In genomic region chr5:126591549-126591948, GRCh38 we compare ENCODE assay signal across 24 cellular contexts. TPM values are rescaled to one million over a fixed set of nuclear protein-coding genes. Genes with fewer than 3 reads are reported as not detected.
A peak's percentile ranks its signal among the peaks of the same experiment; 100 is the strongest.
DNase-seq lines count a peak whose midpoint lies in the region; ATAC-seq and TF ChIP-seq lines count a peak whose summit lies in the region.
"Had no signal": no experiment of that assay in that cellular context is flagged by ENCODE, and none has a peak within 500 bp of the region (broad histone marks: within the 10 kb centered on the region; RNA-seq: fewer than 3 reads in every experiment).

No MANE protein-coding gene starts in this region.

- H3K4me3 Mint-ChIP-seq in endodermal cell, result no peak overlapping the region
- H3K4me3 Mint-ChIP-seq: CD4-positive, alpha-beta memory T cell had no signal

- H3K36me3 ChIP-seq in H7 (replicated peaks; ENCODE audit: control insufficient read depth, insufficient read depth, low read length) (peaks cover 24% of the 10 kb centered on the region), HUES48 (ENCODE audit: control insufficient read depth, insufficient read depth, low read length) (peaks cover 62% of the 10 kb centered on the region), endodermal cell (ENCODE audit: control insufficient read depth, insufficient read depth, low read length) (peaks cover 53% of the 10 kb centered on the region), heart left ventricle (peaks cover 0 to 48% (median 28%) of the 10 kb centered on the region in 9 donors)

- DNase-seq in H7 (peak; percentile 77), endodermal cell (no peak), kidney tubule cell (ENCODE audit: low spot score) (peak; percentile 7), HEK293T (ENCODE audit: extremely low spot score) (no peak), heart left ventricle (no peak)
- DNase-seq: C1 segment of cervical spinal cord; CD4-positive, alpha-beta memory T cell; COR-L47; EL; GDM1; GOT3; HFFc6; IMR-90; KG1; MM.1S; NCI-H2029; NCI-H2227 treated with DMSO at 0.1 percent for 48 hours; NCI-H526 treated with DMSO at 0.1 percent for 48 hours; Right ventricle myocardium superior; RPMI8226 had no signal

- POLR2A ChIA-PET in HEK293T (lab: Yijun Ruan, JAX), result no interaction called here

- H3K9me3 ChIP-seq in HUES48 (ENCODE audit: control insufficient read depth, insufficient read depth, low read length), result no peaks in the 10 kb centered on the region; the same call in 1 of the 2 replicates
- peaks cover 30% of the 10 kb centered on the region for H3K9me3 ChIP-seq in endodermal cell (ENCODE audit: control insufficient read depth, low read length)
- no peaks in the 10 kb centered on the region for H3K9me3 ChIP-seq in heart left ventricle
- H3K9me3 ChIP-seq: SJSA1 had no signal

- peaks cover 28% of the 10 kb centered on the region for H3K9me3 Mint-ChIP-seq in endodermal cell
- H3K9me3 Mint-ChIP-seq: CD4-positive, alpha-beta memory T cell; HFFc6 had no signal

- H3K27ac Mint-ChIP-seq in endodermal cell, result no peak overlapping the region
- H3K27ac Mint-ChIP-seq: CD4-positive, alpha-beta memory T cell; HFFc6 had no signal

- H3K27me3 ChIP-seq in H7 (ENCODE audit: control insufficient read depth, insufficient read depth, low read length), result no peaks in the 10 kb centered on the region
- no peaks in the 10 kb centered on the region for H3K27me3 ChIP-seq in HUES48 (ENCODE audit: control insufficient read depth, insufficient read depth, low read length)
- H3K27me3 ChIP-seq in endodermal cell (ENCODE audit: control insufficient read depth, insufficient read depth, low read length, poor library complexity, severe bottlenecking), result no peaks in the 10 kb centered on the region
- H3K27me3 ChIP-seq in heart left ventricle, result no peaks in the 10 kb centered on the region
- H3K27me3 ChIP-seq: SJSA1 had no signal

- H3K4me1 ChIP-seq in HUES48 (ENCODE audit: control insufficient read depth, insufficient read depth, low read length) (peaks cover 12% of the 10 kb centered on the region), endodermal cell (ENCODE audit: control insufficient read depth, insufficient read depth, low read length) (no peaks in the 10 kb centered on the region), heart left ventricle (peaks cover 0 to 27% (median 12%) of the 10 kb centered on the region in 12 donors)

- 75% methylated on average over 1 of the region's 1 CpG; no CpG with 5 or more reads in 1 of the 2 experiments for WGBS in endodermal cell (ENCODE audit: insufficient coverage in 1 of 2, insufficient read length in 1 of 2), 2 experiments
- 88 to 100% (median 97%) methylated on average over 1 of the region's 1 CpG for WGBS in heart left ventricle, 4 donors

- H3K27me3 Mint-ChIP-seq in endodermal cell (ENCODE audit: insufficient read depth), result no peaks in the 10 kb centered on the region

- CTCF ChIA-PET in HEK293T (lab: Yijun Ruan, JAX), result interaction anchor here (1.1 kb wide), 1 partner anchor 10 kb away, joined by 3 read pairs; the partner anchor contains the start of gene PHAX

- H3K36me3 Mint-ChIP-seq in endodermal cell (ENCODE audit: low read depth), result peaks cover 61% of the 10 kb centered on the region
- H3K36me3 Mint-ChIP-seq: CD4-positive, alpha-beta memory T cell had no signal

- no peak for TF ChIP-seq POLR2A in heart left ventricle (IDR thresholded peaks at IDR 0.05)

- peaks cover 15% of the 10 kb centered on the region for H3K4me1 Mint-ChIP-seq in endodermal cell

- no peak for ATAC-seq in HG03196 (IDR thresholded peaks at IDR 0.05; ENCODE audit: unreplicated experiment)
- no peak for ATAC-seq in heart left ventricle
- ATAC-seq: GM12878 had no signal

- no peak for TF ChIP-seq CTCF in endodermal cell (conservative IDR thresholded peaks at IDR 0.05)
- TF ChIP-seq CTCF in heart left ventricle (IDR thresholded peaks at IDR 0.05), result no peak

- H3K27ac ChIP-seq in HUES48 (ENCODE audit: low read depth, low read length) (peak overlapping the region; percentile 39), endodermal cell (ENCODE audit: low read depth, low read length) (no peak overlapping the region), heart left ventricle (no peak overlapping the region)
- H3K27ac ChIP-seq: SJSA1 had no signal

- H3K4me3 ChIP-seq in H7 (ENCODE audit: insufficient read depth, low read depth, low read length) (no peak overlapping the region), HUES48 (ENCODE audit: low read depth, low read length) (no peak overlapping the region), endodermal cell (ENCODE audit: low read length) (peak overlapping the region; percentile 34), heart left ventricle (no peak overlapping the region)
- H3K4me3 ChIP-seq: GM12878, SJSA1 had no signal

- intact Hi-C loops in heart left ventricle (cut with DNase I), result no loop called here

- H3K9ac ChIP-seq in HUES48 (ENCODE audit: low read depth, low read length) (no peak overlapping the region), endodermal cell (ENCODE audit: extremely low read depth, low read length, poor library complexity, severe bottlenecking) (no peak overlapping the region)

TF ChIP-seq in HEK293T, 16 proteins besides CTCF, POLR2A, EP300 and RAD21:
- TF ChIP-seq CTBP1 (IDR thresholded peaks at IDR 0.05; ENCODE audit: borderline replicate concordance), result no peak
- no peak for TF ChIP-seq FOXM1 (IDR thresholded peaks at IDR 0.05; ENCODE audit: borderline replicate concordance)
- no peak for TF ChIP-seq ZNF384 (IDR thresholded peaks at IDR 0.05)
- TF ChIP-seq SUZ12 (IDR thresholded peaks at IDR 0.05), result no peak
- no peak for TF ChIP-seq SP1 (IDR thresholded peaks at IDR 0.05)
- TF ChIP-seq BHLHE40 (IDR thresholded peaks at IDR 0.05; ENCODE audit: borderline replicate concordance), result no peak
- no peak for TF ChIP-seq PKNOX1 (IDR thresholded peaks at IDR 0.05)
- TF ChIP-seq TARDBP (IDR thresholded peaks at IDR 0.05), result no peak
- no peak for TF ChIP-seq FOXK2 (IDR thresholded peaks at IDR 0.05)
- no peak for TF ChIP-seq L3MBTL2 (conservative IDR thresholded peaks at IDR 0.05)
- TF ChIP-seq LEF1 (IDR thresholded peaks at IDR 0.05; ENCODE audit: borderline replicate concordance), result no peak
- TF ChIP-seq FOXA1 (IDR thresholded peaks at IDR 0.05), result no peak
- no peak for TF ChIP-seq ELF4 (IDR thresholded peaks at IDR 0.05)
- TF ChIP-seq NFRKB (IDR thresholded peaks at IDR 0.05), result no peak
- no peak for TF ChIP-seq HDGF (IDR thresholded peaks at IDR 0.05; ENCODE audit: borderline replicate concordance)
- TF ChIP-seq ARNT (IDR thresholded peaks at IDR 0.05), result no peak

RNA-seq across cellular contexts. Expression of gene ALDH7A1, which starts 3.5 kb away (rescaled TPM):
- total RNA-seq in H7 (2014; rRNA removed; shearing (Covaris generic)), result 60.6 and 64.3 TPM in 2 replicates
- 100 to 1,000 TPM; 133 to 192 TPM for total RNA-seq in endodermal cell
- polyA plus RNA-seq in endodermal cell (2013, experiment 1 of 2), result 127 TPM
- polyA plus RNA-seq in endodermal cell (2013, experiment 2 of 2), result 108 TPM
- total RNA-seq in heart left ventricle, result 10 to 100 TPM; 12.3 to 67.6 (median 45.0) TPM
- 10 to 100 TPM; 21.3 to 27.0 TPM for polyA plus RNA-seq in heart left ventricle

RNA-seq across cellular contexts. Expression of gene PHAX, which starts 9.2 kb away (rescaled TPM):
- total RNA-seq in H7 (2014; rRNA removed; shearing (Covaris generic)), result 26.2 and 43.1 TPM in 2 replicates
- 10 to 100 TPM; 49.9 to 54.1 TPM for total RNA-seq in endodermal cell
- polyA plus RNA-seq in endodermal cell (2013, experiment 1 of 2), result 43.9 TPM
- polyA plus RNA-seq in endodermal cell (2013, experiment 2 of 2), result 41.0 TPM
- total RNA-seq in heart left ventricle, result 10 to 100 TPM; 22.5 to 32.7 (median 30.8) TPM
- polyA plus RNA-seq in heart left ventricle, result 10 to 100 TPM; 16.6 to 29.6 TPM

Comparison
In these comparisons a context has a peak if more than half of its experiments do, and no peak if none do; other contexts are left out.
1. DNase-seq: peak in H7 (single experiment) and kidney tubule cell (single experiment); none in endodermal cell (single experiment), HEK293T (single experiment) and heart left ventricle (0 of 5).